In genomic region chr1:110223127-110223526, GRCh38 we compare ENCODE assay signal across 29 cellular contexts.
"Had no signal": no experiment of that assay in that cellular context is flagged by ENCODE, and none has a peak within 500 bp of the region (broad histone marks: within the 10 kb centered on the region; RNA-seq: fewer than 3 reads in every experiment).

No MANE protein-coding gene starts in this region.

- H3K27me3 Mint-ChIP-seq: naive thymus-derived CD8-positive, alpha-beta T cell; natural killer cell treated with Interleukin-12 subunit alpha and Interleukin-12 subunit beta and Interleukin-15 and Interleukin-18, amount 100 ng/mL, for 72 hours; stimulated activated naive CD8-positive, alpha-beta T cell treated with anti-CD3 and anti-CD28 coated beads, Interleukin-15, amount 100 ng/mL, for 72 hours had no signal

- H3K4me1 ChIP-seq: parathyroid adenoma, psoas muscle, right lobe of liver, sigmoid colon, testis, transverse colon, upper lobe of right lung, vagina had no signal

- DNase-seq: naive thymus-derived CD8-positive, alpha-beta T cell; nephron progenitor cell; occipital lobe; posterior cingulate gyrus; psoas muscle; right cardiac atrium; right lobe of liver; sigmoid colon; small intestine; stimulated activated CD4-positive, alpha-beta T cell treated with anti-CD3 and anti-CD28 coated beads, Interleukin-15, amount 100 ng/mL, for 24 hours; stimulated activated CD4-positive, alpha-beta T cell treated with anti-CD3 and anti-CD28 coated beads, Interleukin-2, amount 100 ng/mL, for 24 hours; stimulated activated CD4-positive, alpha-beta T cell treated with anti-CD3 and anti-CD28 coated beads, Interleukin-2, amount 100 ng/mL, for 48 hours; stimulated activated CD4-positive, alpha-beta T cell treated with anti-CD3 and anti-CD28 coated beads, Interleukin-4, amount 100 ng/mL, for 24 hours; stimulated activated naive CD4-positive, alpha-beta T cell; stimulated activated naive CD8-positive, alpha-beta T cell treated with anti-CD3 and anti-CD28 coated beads, Interleukin-15, amount 100 ng/mL, for 72 hours; stimulated activated naive CD8-positive, alpha-beta T cell treated with anti-CD3 and anti-CD28 coated beads, Interleukin-15, Interleukin-2, amounts not matched to agents 100 U/mL and 50 U/mL, for 24 hours; substantia nigra; testis; tibial artery; transverse colon; upper lobe of right lung had no signal

- H3K9me3 Mint-ChIP-seq: naive thymus-derived CD8-positive, alpha-beta T cell; natural killer cell treated with Interleukin-12 subunit alpha and Interleukin-12 subunit beta and Interleukin-15 and Interleukin-18, amount 100 ng/mL, for 72 hours; nephron progenitor cell; neural crest cell; stimulated activated effector memory CD8-positive, alpha-beta T cell treated with anti-CD3 and anti-CD28 coated beads, Interleukin-12 subunit alpha, Interleukin-12 subunit beta, amount 100 ng/mL, for 72 hours; stimulated activated naive CD8-positive, alpha-beta T cell treated with anti-CD3 and anti-CD28 coated beads, Interleukin-15, amount 100 ng/mL, for 72 hours; type B pancreatic cell had no signal

- H3K27ac ChIP-seq: parathyroid adenoma, psoas muscle, right lobe of liver, sigmoid colon, suprapubic skin, testis, tibial artery, transverse colon, upper lobe of right lung, vagina had no signal

- FAIRE-seq: small intestine had no signal

- H3K27ac Mint-ChIP-seq: natural killer cell treated with Interleukin-12 subunit alpha and Interleukin-12 subunit beta and Interleukin-15 and Interleukin-18, amount 100 ng/mL, for 72 hours; nephron progenitor cell; progenitor cell of endocrine pancreas; stimulated activated effector memory CD8-positive, alpha-beta T cell treated with anti-CD3 and anti-CD28 coated beads, Interleukin-12 subunit alpha, Interleukin-12 subunit beta, amount 100 ng/mL, for 72 hours; stimulated activated naive CD8-positive, alpha-beta T cell treated with anti-CD3 and anti-CD28 coated beads, Interleukin-15, amount 100 ng/mL, for 72 hours; type B pancreatic cell had no signal

- H3K36me3 ChIP-seq: right lobe of liver, transverse colon had no signal

- H3K4me3 ChIP-seq: psoas muscle, right lobe of liver, sigmoid colon, suprapubic skin, testis, tibial artery, transverse colon, upper lobe of right lung, vagina had no signal

- H3K9me3 ChIP-seq: psoas muscle, right lobe of liver, sigmoid colon, suprapubic skin, testis, tibial artery, transverse colon, upper lobe of right lung, vagina had no signal

- H3K4me1 Mint-ChIP-seq: neural crest cell; stimulated activated naive CD8-positive, alpha-beta T cell treated with anti-CD3 and anti-CD28 coated beads, Interleukin-15, amount 100 ng/mL, for 72 hours had no signal

- H3K36me3 Mint-ChIP-seq: natural killer cell treated with Interleukin-12 subunit alpha and Interleukin-12 subunit beta and Interleukin-15 and Interleukin-18, amount 100 ng/mL, for 72 hours; type B pancreatic cell had no signal

- ATAC-seq: naive thymus-derived CD8-positive, alpha-beta T cell; natural killer cell treated with Interleukin-12 subunit alpha and Interleukin-12 subunit beta and Interleukin-15 and Interleukin-18, amount 100 ng/mL, for 72 hours; psoas muscle; right cardiac atrium; right lobe of liver; stimulated activated effector memory CD8-positive, alpha-beta T cell treated with anti-CD3 and anti-CD28 coated beads, Interleukin-12 subunit alpha, Interleukin-12 subunit beta, amount 100 ng/mL, for 72 hours; stimulated activated naive CD8-positive, alpha-beta T cell treated with anti-CD3 and anti-CD28 coated beads, Interleukin-15, amount 100 ng/mL, for 72 hours; stimulated activated naive CD8-positive, alpha-beta T cell treated with anti-CD3 and anti-CD28 coated beads, Interleukin-15, Interleukin-2, amounts not matched to agents 100 U/mL and 50 U/mL, for 24 hours; upper lobe of right lung had no signal

- H3K27me3 ChIP-seq: right lobe of liver, sigmoid colon, suprapubic skin, testis, tibial artery, transverse colon, upper lobe of right lung, vagina had no signal

- H2AFZ ChIP-seq: parathyroid adenoma had no signal

- H3K4me3 Mint-ChIP-seq: naive thymus-derived CD8-positive, alpha-beta T cell; natural killer cell treated with Interleukin-12 subunit alpha and Interleukin-12 subunit beta and Interleukin-15 and Interleukin-18, amount 100 ng/mL, for 72 hours; nephron progenitor cell; neural crest cell; stimulated activated effector memory CD8-positive, alpha-beta T cell treated with anti-CD3 and anti-CD28 coated beads, Interleukin-12 subunit alpha, Interleukin-12 subunit beta, amount 100 ng/mL, for 72 hours; stimulated activated naive CD8-positive, alpha-beta T cell treated with anti-CD3 and anti-CD28 coated beads, Interleukin-15, amount 100 ng/mL, for 72 hours; type B pancreatic cell had no signal
